Comparison of ENCODE assay signal across 25 cellular contexts in genomic region chr14:99815696-99816095, GRCh38. TPM values are rescaled to one million over a fixed set of nuclear protein-coding genes. Genes with fewer than 3 reads are reported as not detected.
"Had no signal": no experiment of that assay in that cellular context is flagged by ENCODE, and none has a peak within 500 bp of the region (broad histone marks: within the 10 kb centered on the region; RNA-seq: fewer than 3 reads in every experiment).

No MANE protein-coding gene starts in this region.

- H3K4me3 Mint-ChIP-seq: effector memory CD8-positive, alpha-beta T cell; immature natural killer cell; naive B cell; nephron; stimulated activated naive B cell treated with anti-CD40 and anti-IgM and Interleukin-4, amounts not matched to agents 10 μg/mL and 1 μg/mL and 100 μg/mL, for 72 hours; stimulated activated naive CD8-positive, alpha-beta T cell treated with anti-CD3 and anti-CD28 coated beads, Interleukin-15, amount 100 ng/mL, for 72 hours had no signal

- H2AFZ ChIP-seq: parathyroid adenoma had no signal

- DNase-seq: effector memory CD8-positive, alpha-beta T cell; foreskin fibroblast; immature natural killer cell; kidney; left colon; left ventricle myocardium superior; mesenchymal stem cell; naive B cell; occipital lobe; psoas muscle; retina; right lobe of liver; spleen; stimulated activated CD4-positive, alpha-beta T cell treated with anti-CD3 and anti-CD28 coated beads, Interleukin-2, amount 100 ng/mL, for 24 hours; stimulated activated CD4-positive, alpha-beta T cell treated with anti-CD3 and anti-CD28 coated beads, Interleukin-4, amount 100 ng/mL, for 4 hours; stimulated activated naive B cell treated with anti-CD40 and anti-IgM and Interleukin-4, amounts not matched to agents 10 μg/mL and 1 μg/mL and 100 μg/mL, for 72 hours; stimulated activated naive CD8-positive, alpha-beta T cell treated with anti-CD3 and anti-CD28 coated beads, Interleukin-15, amount 100 ng/mL, for 72 hours; upper lobe of left lung; uterus had no signal

- H3K27ac Mint-ChIP-seq: effector memory CD8-positive, alpha-beta T cell; immature natural killer cell; naive B cell; nephron; stimulated activated naive B cell treated with anti-CD40 and anti-IgM and Interleukin-4, amounts not matched to agents 10 μg/mL and 1 μg/mL and 100 μg/mL, for 72 hours; stimulated activated naive CD8-positive, alpha-beta T cell treated with anti-CD3 and anti-CD28 coated beads, Interleukin-15, amount 100 ng/mL, for 72 hours had no signal

- H3K27me3 ChIP-seq: esophagus muscularis mucosa, gastroesophageal sphincter, right lobe of liver, upper lobe of left lung, uterus had no signal

- H3K27ac ChIP-seq: epithelial cell of prostate, parathyroid adenoma, psoas muscle, right lobe of liver, spleen, upper lobe of left lung, uterus had no signal

- H3K9ac ChIP-seq: parathyroid adenoma had no signal

- H3K4me1 Mint-ChIP-seq: immature natural killer cell, naive B cell had no signal

- H3K36me3 Mint-ChIP-seq: immature natural killer cell; naive B cell; stimulated activated naive B cell treated with anti-CD40 and anti-IgM and Interleukin-4, amounts not matched to agents 10 μg/mL and 1 μg/mL and 100 μg/mL, for 72 hours had no signal

- H3K4me3 ChIP-seq: esophagus muscularis mucosa, gastroesophageal sphincter, lung, psoas muscle, right lobe of liver, spleen, upper lobe of left lung, uterus had no signal

- H3K4me1 ChIP-seq: parathyroid adenoma, right lobe of liver, spleen, uterus had no signal

- H3K36me3 ChIP-seq: gastroesophageal sphincter, right lobe of liver, spleen, upper lobe of left lung, uterus had no signal

- H3K9me3 ChIP-seq: esophagus muscularis mucosa, gastroesophageal sphincter, psoas muscle, right lobe of liver, spleen, upper lobe of left lung, uterus had no signal

- H3K9me3 Mint-ChIP-seq: effector memory CD8-positive, alpha-beta T cell; immature natural killer cell; naive B cell; nephron; stimulated activated naive B cell treated with anti-CD40 and anti-IgM and Interleukin-4, amounts not matched to agents 10 μg/mL and 1 μg/mL and 100 μg/mL, for 72 hours; stimulated activated naive CD8-positive, alpha-beta T cell treated with anti-CD3 and anti-CD28 coated beads, Interleukin-15, amount 100 ng/mL, for 72 hours had no signal

RNA-seq across cellular contexts. Expression of gene EML1, which starts 22.5 kb away (rescaled TPM):
- polyA plus RNA-seq: immature natural killer cell had no signal
